ENCODE assay signal across 8 cellular contexts in the genomic region with DNA sequence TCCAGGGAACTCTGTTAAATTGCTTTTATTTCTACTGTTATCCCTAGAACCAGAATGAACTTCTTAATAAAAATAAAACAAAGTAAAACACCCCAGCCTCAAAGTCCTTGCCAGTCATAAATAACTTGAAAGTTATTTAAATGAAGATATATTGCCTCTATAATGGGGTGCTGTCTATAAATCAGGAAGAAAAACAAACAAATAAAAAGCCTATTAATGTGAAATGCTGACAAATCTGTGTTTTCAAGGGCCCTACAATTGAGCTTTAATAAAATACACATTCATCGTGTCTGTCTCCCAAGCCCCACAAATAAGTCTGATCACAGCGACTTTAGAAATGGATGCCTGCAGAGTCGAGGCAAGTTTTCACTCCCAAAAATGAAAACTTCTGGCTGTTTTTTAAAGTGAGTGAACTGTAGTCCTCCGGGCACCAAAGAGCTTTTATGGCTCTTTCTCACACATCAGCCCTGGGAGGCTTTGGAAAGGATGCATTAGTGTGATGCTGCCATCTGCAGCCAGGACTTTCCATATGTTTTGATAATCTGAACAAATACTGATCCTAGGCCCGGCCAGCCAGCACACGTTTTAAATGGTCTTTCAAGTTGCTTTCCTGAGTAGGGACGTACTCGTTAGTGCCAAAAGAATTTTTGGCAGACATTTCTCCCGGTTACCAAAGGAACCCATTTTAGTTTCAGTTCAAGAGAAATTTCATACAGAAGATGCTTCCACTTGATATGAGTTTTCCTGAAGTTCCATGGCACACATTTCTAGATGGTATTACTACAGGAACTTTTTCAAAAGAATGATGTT. TPM values are rescaled to one million over a fixed set of nuclear protein-coding genes. Genes with fewer than 3 reads are reported as not detected.
DNase-seq lines count a peak whose midpoint lies in the region; ATAC-seq and TF ChIP-seq lines count a peak whose summit lies in the region.

No MANE protein-coding gene starts in this region.

- no peaks in the 10 kb centered on the region for H3K9me3 Mint-ChIP-seq in MCF 10A (ENCODE audit: unreplicated experiment)

- no peaks in the 10 kb centered on the region for H3K4me1 ChIP-seq in breast epithelium

- POLR2A ChIA-PET in MCF 10A (lab: Yijun Ruan, JAX): interaction anchor here (0.8 to 1.2 kb wide), 2 partner anchors 15 to 148 kb away, joined by 3 read pairs; no protein-coding TSS in a partner anchor

- H3K9me3 ChIP-seq in breast epithelium: peaks cover 0 to 4% of the 10 kb centered on the region in 2 donors

- no peak overlapping the region for H3K27ac ChIP-seq in breast epithelium

- H3K27ac Mint-ChIP-seq in MCF 10A (ENCODE audit: low read depth, unreplicated experiment): no peak overlapping the region

- TF ChIP-seq CTCF in MCF 10A (IDR thresholded peaks at IDR 0.05; ENCODE audit: unreplicated experiment) (peak; percentile 25), breast epithelium (IDR thresholded peaks at IDR 0.05) (peak in 1 of 3 donors; percentile 36), epithelial cell of proximal tubule (conservative IDR thresholded peaks at IDR 0.05; ENCODE audit: low read depth, low read length) (peak; percentile 47), retinal pigment epithelial cell (conservative IDR thresholded peaks at IDR 0.05; ENCODE audit: low read depth, low read length) (peak; percentile 37), GM13977 (IDR thresholded peaks at IDR 0.05; ENCODE audit: extremely low read depth, insufficient read depth, missing control alignments) (no peak)

- CTCF ChIA-PET in MCF 10A (lab: Yijun Ruan, JAX): interaction anchor here (0.6 to 3.9 kb wide), 15 partner anchors 10 to 854 kb away, joined by 3 to 30 read pairs (median 5); no protein-coding TSS in a partner anchor

- no peaks in the 10 kb centered on the region for H3K36me3 Mint-ChIP-seq in MCF 10A (ENCODE audit: insufficient read depth, unreplicated experiment)

- in situ Hi-C loops in GM13977 (cut with MboI; ENCODE audit: low pct_unique_long_range_greater_than_20kb, low sequenced_read_pairs, unreplicated experiment): no loop called here

- no TSS peak for BruUV-seq in MCF 10A (replicated peaks; lab: Mats Ljungman, UMichigan)

- peaks cover 6% of the 10 kb centered on the region for H3K4me1 Mint-ChIP-seq in MCF 10A (ENCODE audit: insufficient read depth, unreplicated experiment)

- DNase-seq in MCF 10A (ENCODE audit: unreplicated experiment) (peak; percentile 53), breast epithelium (ENCODE audit: low spot score in 2 of 2) (no peak), NCI-H524 treated with DMSO at 0.1 percent for 48 hours (lab: John Stamatoyannopoulos, UW) (peak; percentile 42), epithelial cell of proximal tubule (ENCODE audit: low read depth) (no peak), retinal pigment epithelial cell (ENCODE audit: low read depth) (no peak), activated T-cell treated with anti-CD3 and anti-CD28 coated beads for 4 hours (no peak), GM13977 (ENCODE audit: low spot score) (no peak)

- H3K4me3 Mint-ChIP-seq in MCF 10A (ENCODE audit: unreplicated experiment): no peak overlapping the region

- no peak overlapping the region for H3K4me3 ChIP-seq in breast epithelium
- H3K4me3 ChIP-seq in epithelial cell of proximal tubule (ENCODE audit: low read depth, low read length): no peak overlapping the region
- no peak overlapping the region for H3K4me3 ChIP-seq in retinal pigment epithelial cell (ENCODE audit: low read length)

- no peaks in the 10 kb centered on the region for H3K27me3 ChIP-seq in breast epithelium

- H3K27me3 Mint-ChIP-seq in MCF 10A (ENCODE audit: insufficient read depth, unreplicated experiment): no peaks in the 10 kb centered on the region

- H3K36me3 ChIP-seq in breast epithelium: no peaks in the 10 kb centered on the region

- intact Hi-C loops in MCF 10A (cut with micrococcal nuclease) (loop anchor here (2.0 kb wide), 2 partner anchors 18 to 162 kb away; no protein-coding TSS in a partner anchor), breast epithelium (cut with DNase I; ENCODE audit: low total_unique reads) (no loop called here)

- ATAC-seq in GM21526 (IDR thresholded peaks at IDR 0.05; ENCODE audit: low FRiP score, unreplicated experiment): no peak

- no peak for TF ChIP-seq POLR2A in breast epithelium (IDR thresholded peaks at IDR 0.05)

RNA-seq across cellular contexts. Expression of a gene that starts 16.3 kb away (rescaled TPM):
- total RNA-seq in MCF 10A (2022) (not detected in 2 replicates), breast epithelium (not detected), epithelial cell of proximal tubule (not detected in 2 replicates)

Comparison
In these comparisons a context has a peak if more than half of its experiments do, and no peak if none do; other contexts are left out.
1. DNase-seq: peak in MCF 10A (single experiment) and NCI-H524 treated with DMSO at 0.1 percent for 48 hours (single experiment); none in breast epithelium (0 of 2), epithelial cell of proximal tubule (single experiment), retinal pigment epithelial cell (single experiment), activated T-cell treated with anti-CD3 and anti-CD28 coated beads for 4 hours (single experiment) and GM13977 (single experiment).